ENCODE assay signal across 8 cellular contexts in the genomic region with DNA sequence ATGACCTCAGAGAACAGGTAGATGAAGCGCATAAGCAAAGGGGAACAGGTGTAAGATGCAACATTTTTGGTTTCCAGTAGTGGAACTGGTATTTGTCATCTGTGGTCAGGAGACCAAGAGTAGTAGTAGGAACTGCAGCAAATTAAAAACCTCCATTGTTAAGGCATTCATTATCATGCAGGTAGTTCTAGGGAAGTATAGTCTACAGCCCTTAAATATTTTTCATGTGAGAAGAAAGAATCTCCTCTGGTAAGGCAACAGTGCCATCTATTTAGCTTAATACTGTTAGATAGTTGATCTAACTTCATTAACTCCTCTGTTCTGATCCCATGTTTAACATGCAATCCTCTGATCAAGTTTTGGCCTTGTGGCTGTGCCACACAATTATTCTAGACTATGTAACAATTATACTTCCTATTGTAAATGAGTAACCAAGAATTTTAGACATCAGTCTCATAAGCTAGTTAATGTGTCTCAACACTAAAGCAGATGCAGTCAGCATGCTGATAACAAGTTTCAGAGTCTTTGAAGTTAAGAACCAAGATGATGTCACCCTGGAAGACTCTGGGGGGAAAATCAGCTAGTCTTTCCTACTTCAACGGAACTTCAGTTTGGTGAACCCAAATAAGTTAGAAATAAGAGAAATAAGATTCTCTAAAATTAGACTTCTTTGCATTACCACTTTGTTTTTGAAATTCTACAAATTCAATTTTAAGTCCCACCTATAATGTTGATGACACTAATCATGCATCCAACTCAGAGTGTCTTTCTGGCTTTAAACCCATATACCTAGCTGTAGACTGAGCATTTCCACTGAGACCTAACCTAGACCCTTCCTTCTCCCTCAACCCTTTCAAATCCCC.
DNase-seq lines count a peak whose midpoint lies in the region; ATAC-seq and TF ChIP-seq lines count a peak whose summit lies in the region.

No MANE protein-coding gene starts in this region.

- ATAC-seq in GM18505 (IDR thresholded peaks at IDR 0.05; ENCODE audit: unreplicated experiment) = peak; percentile 68
- peak; percentile 66 for ATAC-seq in GM21526 (IDR thresholded peaks at IDR 0.05; ENCODE audit: low FRiP score, unreplicated experiment)
- peak; percentile 90 for ATAC-seq in HG03175 (IDR thresholded peaks at IDR 0.05; ENCODE audit: unreplicated experiment)

- TF ChIP-seq POLR2A in GM18505 (IDR thresholded peaks at IDR 0.05; ENCODE audit: borderline replicate concordance, extremely low read depth, insufficient read depth, insufficient read length) = no peak

- peak; percentile 67 for DNase-seq in fibroblast of villous mesenchyme (ENCODE audit: low read depth)
- DNase-seq in DMS53 treated with DMSO at 0.1 percent for 48 hours (lab: John Stamatoyannopoulos, UW; ENCODE audit: unreplicated experiment) = no peak
- DNase-seq in T-helper 1 cell = no peak
- DNase-seq in occipital lobe (lab: John Stamatoyannopoulos, UW) = no peak
- DNase-seq in NCI-H187 (lab: John Stamatoyannopoulos, UW) = no peak

- H3K4me3 ChIP-seq in fibroblast of villous mesenchyme (ENCODE audit: low read depth, low read length) = no peak overlapping the region

- TF ChIP-seq CTCF in fibroblast of villous mesenchyme (IDR thresholded peaks at IDR 0.05; ENCODE audit: insufficient read depth, low read depth, low read length) = no peak
